In the genomic region with DNA sequence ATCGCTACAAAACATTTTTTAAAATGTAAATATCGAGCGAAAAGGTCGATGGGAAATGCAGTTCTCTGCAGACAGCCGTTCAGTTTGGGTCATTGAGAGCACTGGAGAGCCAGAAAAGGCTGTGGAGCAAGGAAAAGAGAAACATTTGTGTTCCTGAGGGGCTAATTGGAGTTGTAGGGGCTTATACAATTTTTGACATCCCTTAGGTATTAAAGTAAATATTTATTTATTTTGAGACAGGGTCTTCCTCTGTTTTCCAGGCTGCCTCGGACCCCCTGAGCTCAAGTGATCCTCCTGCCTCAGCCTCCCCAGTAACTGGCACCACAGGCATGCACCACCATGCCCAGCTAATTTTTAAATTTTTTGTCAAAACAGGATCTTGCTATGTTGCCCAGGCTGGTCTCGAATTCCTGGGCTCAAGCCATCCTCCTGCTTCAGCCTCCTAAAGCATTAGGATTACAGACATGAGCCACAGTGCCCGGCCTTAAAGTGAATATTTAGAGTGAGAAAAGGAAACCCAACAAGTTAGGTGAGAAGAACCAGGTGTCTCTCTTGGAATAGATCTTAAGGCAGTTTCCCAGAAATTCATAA, we compare ENCODE assay signal across 8 cellular contexts. TPM values are rescaled to one million over a fixed set of nuclear protein-coding genes. Genes with fewer than 3 reads are reported as not detected.
DNase-seq lines count a peak whose midpoint lies in the region; ATAC-seq, FAIRE-seq and TF ChIP-seq lines count a peak whose summit lies in the region.

No MANE protein-coding gene starts in this region.

- in situ Hi-C loops in astrocyte of the spinal cord (cut with HindIII; ENCODE audit: low sequenced_read_pairs) = no loop called here

- no peak for DNase-seq in CD4-positive, CD25-positive, alpha-beta regulatory T cell
- DNase-seq in astrocyte of the spinal cord (ENCODE audit: low read depth, low spot score) (no peak), medulla oblongata (ENCODE audit: extremely low spot score) (no peak), HTR-8/SVneo (ENCODE audit: insufficient read length, low spot score) (no peak), HT-29 (ENCODE audit: low spot score) (no peak)
- DNase-seq in effector CD8-positive, alpha-beta T cell (lab: John Stamatoyannopoulos, UW) = no peak

- H3K4me3 Mint-ChIP-seq in CD4-positive, CD25-positive, alpha-beta regulatory T cell = peak overlapping the region; percentile 87 to 99 (median 94)

- peak in 1 of 2 donors; percentile 9 for ATAC-seq in CD4-positive, CD25-positive, alpha-beta regulatory T cell (ENCODE audit: low read depth in 2 of 2)
- ATAC-seq in HG03135 (IDR thresholded peaks at IDR 0.05; ENCODE audit: unreplicated experiment) = peak; percentile 12

- H3K4me1 ChIP-seq in CD4-positive, CD25-positive, alpha-beta regulatory T cell (ENCODE audit: control insufficient read depth, insufficient read depth, low read length, poor library complexity, severe bottlenecking) = peaks cover 51% of the 10 kb centered on the region
- peaks cover 4% of the 10 kb centered on the region for H3K4me1 ChIP-seq in mesodermal cell (ENCODE audit: control insufficient read depth, insufficient read depth, low read length, poor library complexity, severe bottlenecking)

- no peaks in the 10 kb centered on the region for H3K36me3 ChIP-seq in CD4-positive, CD25-positive, alpha-beta regulatory T cell (ENCODE audit: control insufficient read depth, insufficient read depth, low read length)
- H3K36me3 ChIP-seq in mesodermal cell (ENCODE audit: control insufficient read depth, insufficient read depth, low read length) = no peaks in the 10 kb centered on the region

- no peak for TF ChIP-seq CTCF in astrocyte of the spinal cord (IDR thresholded peaks at IDR 0.05; ENCODE audit: low read depth, low read length)

- H3K36me3 Mint-ChIP-seq in CD4-positive, CD25-positive, alpha-beta regulatory T cell = peaks cover 4% of the 10 kb centered on the region

- WGBS in mesodermal cell (ENCODE audit: insufficient coverage in 2 of 2), 2 experiments = 36 to 70% methylated on average over 4 to 6 of the region's 8 CpGs

- no peaks in the 10 kb centered on the region for H3K27me3 ChIP-seq in CD4-positive, CD25-positive, alpha-beta regulatory T cell (ENCODE audit: control insufficient read depth, insufficient read depth, low read length)

- H3K27me3 Mint-ChIP-seq in CD4-positive, CD25-positive, alpha-beta regulatory T cell = no peaks in the 10 kb centered on the region

- H3K9me3 ChIP-seq in CD4-positive, CD25-positive, alpha-beta regulatory T cell (ENCODE audit: control insufficient read depth in 2 of 2, low read length in 2 of 2) = no peaks in the 10 kb centered on the region
- no peaks in the 10 kb centered on the region for H3K9me3 ChIP-seq in mesodermal cell (ENCODE audit: control insufficient read depth, low read length)

- H3K4me3 ChIP-seq in CD4-positive, CD25-positive, alpha-beta regulatory T cell (ENCODE audit: low read depth, low read length) = peak overlapping the region; percentile 86
- H3K4me3 ChIP-seq in astrocyte of the spinal cord (ENCODE audit: low read depth, low read length) = peak overlapping the region; percentile 37
- peak overlapping the region; percentile 28 for H3K4me3 ChIP-seq in mesodermal cell (ENCODE audit: extremely low read depth, insufficient read depth, low read length, poor library complexity, severe bottlenecking)

- H3K27ac ChIP-seq in CD4-positive, CD25-positive, alpha-beta regulatory T cell (ENCODE audit: insufficient read depth, low read length, poor library complexity, severe bottlenecking) = peak overlapping the region; percentile 91
- no peak overlapping the region for H3K27ac ChIP-seq in mesodermal cell (ENCODE audit: low read depth, low read length, severe bottlenecking)

- no peak for FAIRE-seq in HTR-8/SVneo (lab: Jason Lieb, UNC)

- H3K27ac Mint-ChIP-seq in CD4-positive, CD25-positive, alpha-beta regulatory T cell = peak overlapping the region; percentile 95 to 99 (median 98)

- H3K9me3 Mint-ChIP-seq in CD4-positive, CD25-positive, alpha-beta regulatory T cell = peaks cover 0 to 1% (median 0%) of the 10 kb centered on the region in 7 donors

- H3K4me1 Mint-ChIP-seq in CD4-positive, CD25-positive, alpha-beta regulatory T cell = peaks cover 9 to 66% (median 43%) of the 10 kb centered on the region in 4 donors

RNA-seq across cellular contexts. Expression of gene YIF1B, which starts 0.8 kb away (rescaled TPM):
- 22.9 TPM for total RNA-seq in CD4-positive, CD25-positive, alpha-beta regulatory T cell
- polyA plus RNA-seq in CD4-positive, CD25-positive, alpha-beta regulatory T cell = 10 to 100 TPM; 34.4 to 47.7 (median 36.8) TPM
- 106 TPM for polyA plus RNA-seq in mesodermal cell (2013, experiment 1 of 2)
- polyA plus RNA-seq in mesodermal cell (2013, experiment 2 of 2) = 89.0 TPM
- total RNA-seq in HT-29 (2014; rRNA removed; shearing (Covaris generic)) = 137 and 149 TPM in 2 replicates

RNA-seq across cellular contexts. Expression of gene KCNK6, which starts 3.1 kb away (rescaled TPM):
- total RNA-seq in CD4-positive, CD25-positive, alpha-beta regulatory T cell = 8.7 TPM
- 1 to 10 TPM; 2.6 to 4.6 (median 2.7) TPM for polyA plus RNA-seq in CD4-positive, CD25-positive, alpha-beta regulatory T cell
- 7.2 TPM for polyA plus RNA-seq in mesodermal cell (2013, experiment 1 of 2)
- 6.9 TPM for polyA plus RNA-seq in mesodermal cell (2013, experiment 2 of 2)
- total RNA-seq in HT-29 (2014; rRNA removed; shearing (Covaris generic)) = 10.3 and 13.9 TPM in 2 replicates

RNA-seq across cellular contexts. Expression of gene C19orf33, which starts 12.5 kb away (rescaled TPM):
- total RNA-seq in CD4-positive, CD25-positive, alpha-beta regulatory T cell = not detected
- not detected for polyA plus RNA-seq in CD4-positive, CD25-positive, alpha-beta regulatory T cell
- not detected for polyA plus RNA-seq in mesodermal cell (2013, experiment 1 of 2)
- polyA plus RNA-seq in mesodermal cell (2013, experiment 2 of 2) = not detected
- 1,318 and 1,477 TPM in 2 replicates for total RNA-seq in HT-29 (2014; rRNA removed; shearing (Covaris generic))

RNA-seq across cellular contexts. Expression of gene CATSPERG, which starts 19.1 kb away (rescaled TPM):
- total RNA-seq in CD4-positive, CD25-positive, alpha-beta regulatory T cell = 12.6 TPM
- polyA plus RNA-seq in CD4-positive, CD25-positive, alpha-beta regulatory T cell = 1 to 10 TPM; 1.0 to 4.3 (median 1.9) TPM
- polyA plus RNA-seq in mesodermal cell (2013, experiment 1 of 2) = 1.8 TPM
- polyA plus RNA-seq in mesodermal cell (2013, experiment 2 of 2) = 0.96 TPM
- total RNA-seq in HT-29 (2014; rRNA removed; shearing (Covaris generic)) = 4.0 and 10.5 TPM in 2 replicates

RNA-seq across cellular contexts. Expression of gene SPINT2, which starts 52.2 kb away (rescaled TPM):
- total RNA-seq in CD4-positive, CD25-positive, alpha-beta regulatory T cell = 15.6 TPM
- polyA plus RNA-seq in CD4-positive, CD25-positive, alpha-beta regulatory T cell = 10 to 100 TPM; 36.0 to 70.4 (median 53.5) TPM
- polyA plus RNA-seq in mesodermal cell (2013, experiment 1 of 2) = 61.6 TPM
- polyA plus RNA-seq in mesodermal cell (2013, experiment 2 of 2) = 52.0 TPM
- 2,475 and 2,514 TPM in 2 replicates for total RNA-seq in HT-29 (2014; rRNA removed; shearing (Covaris generic))

Comparison
In these comparisons a context has a peak if more than half of its experiments do, and no peak if none do; other contexts are left out.
1. H3K4me3 ChIP-seq: peak in every context shown above with its lines; median percentile 86 in CD4-positive, CD25-positive, alpha-beta regulatory T cell; 37 in astrocyte of the spinal cord; 28 in mesodermal cell.
2. RNA of gene C19orf33, which starts 12.5 kb away (total RNA-seq): 1,318 to 1,477 TPM in HT-29; not detected in CD4-positive, CD25-positive, alpha-beta regulatory T cell (single experiment); every median in the first group is over 1,000 times any median in the second.